ENCODE assay signal across 8 cellular contexts in genomic region chr3:52278510-52279069, GRCh38.
DNase-seq lines count a peak whose midpoint lies in the region; ATAC-seq and FAIRE-seq lines count a peak whose summit lies in the region.

WDR82 (minus strand) TSS chr3:52278649; CDS start chr3:52278361, 288 bp downstream.

- peak; percentile 61 for ATAC-seq in HG03457 (IDR thresholded peaks at IDR 0.05; ENCODE audit: unreplicated experiment)

- H3K9me3 ChIP-seq in BLaER1 = no peaks in the 10 kb centered on the region

- H4K20me1 ChIP-seq in BLaER1 = peaks cover 45% of the 10 kb centered on the region

- H3K27ac ChIP-seq in BLaER1 (peak within 1 kb of the TSS; percentile 100), cingulate gyrus (ENCODE audit: low read depth, low read length) (peak within 1 kb of the TSS; percentile 95)

- peak within 1 kb of the TSS; percentile 89 for H3K4me2 ChIP-seq in BLaER1

- H3K4me3 ChIP-seq in BLaER1 = peak within 1 kb of the TSS; percentile 87

- DNase-seq in GM19239 (ENCODE audit: insufficient read length, low spot score) (peak; percentile 97), NCI-H524 treated with DMSO at 0.1 percent for 48 hours (lab: John Stamatoyannopoulos, UW) (peak; percentile 43), left kidney (ENCODE audit: low read depth, low spot score) (peak; percentile 98)
- peak; percentile 99 for DNase-seq in activated CD4-positive, alpha-beta T cell treated with anti-CD3 and anti-CD28 coated beads for 48 hours
- DNase-seq in stimulated activated CD4-positive, alpha-beta T cell treated with anti-CD3 and anti-CD28 coated beads, Interleukin-2, amount 100 ng/mL, for 24 hours = peak; percentile 99 to 100

- peaks cover 58% of the 10 kb centered on the region for H3K4me1 ChIP-seq in BLaER1

- FAIRE-seq in GM19239 (lab: Jason Lieb, UNC) = peak; percentile 73

- peak within 1 kb of the TSS; percentile 100 for H3K9ac ChIP-seq in BLaER1

- H3K36me3 ChIP-seq in BLaER1 = peaks cover 28% of the 10 kb centered on the region

- no peaks in the 10 kb centered on the region for H3K27me3 ChIP-seq in BLaER1

Comparison
In these comparisons a context has a peak if more than half of its experiments do, and no peak if none do; other contexts are left out.
1. Peak in every context shown above with its lines: DNase-seq, ATAC-seq, H3K4me3 ChIP-seq and H3K27ac ChIP-seq.
2. DNase-seq: peak in every context shown above with its lines; median percentile 100 in stimulated activated CD4-positive, alpha-beta T cell treated with anti-CD3 and anti-CD28 coated beads, Interleukin-2, amount 100 ng/mL, for 24 hours; 99 in activated CD4-positive, alpha-beta T cell treated with anti-CD3 and anti-CD28 coated beads for 48 hours; 98 in left kidney; 97 in GM19239; 43 in NCI-H524 treated with DMSO at 0.1 percent for 48 hours.